In genomic region chr14:82075566-82075965, GRCh38 we compare ENCODE assay signal across 9 cellular contexts.
DNase-seq lines count a peak whose midpoint lies in the region; TF ChIP-seq lines count a peak whose summit lies in the region.
"Had no signal": no experiment of that assay in that cellular context is flagged by ENCODE, and none has a peak within 500 bp of the region (broad histone marks: within the 10 kb centered on the region; RNA-seq: fewer than 3 reads in every experiment).

No MANE protein-coding gene starts in this region.

- no TSS peak for BruUV-seq in Calu3 (replicated peaks; lab: Mats Ljungman, UMichigan)

- CTCF ChIA-PET in Calu3 (lab: Charles Lee) = no interaction called here

- TF ChIP-seq CTCF in Calu3 (IDR thresholded peaks at IDR 0.05; ENCODE audit: unreplicated experiment) = no peak

- H3K27ac Mint-ChIP-seq in Calu3 (ENCODE audit: unreplicated experiment) = no peak overlapping the region

- peak; percentile 1 for DNase-seq in CMK (ENCODE audit: low read depth)
- peak; percentile 44 for DNase-seq in HK-2 (ENCODE audit: unreplicated experiment)
- peak; percentile 3 to 8 for DNase-seq in activated CD4-positive, alpha-beta T cell treated with anti-CD3 and anti-CD28 coated beads, Interleukin-2, amount 50 U/mL, for 48 hours
- DNase-seq in kidney tubule cell (ENCODE audit: low spot score) = peak; percentile 28
- DNase-seq in Calu3 = no peak
- no peak for DNase-seq in NCI-H748 (lab: John Stamatoyannopoulos, UW; ENCODE audit: unreplicated experiment)
- no peak for DNase-seq in mesenteric fat pad (ENCODE audit: low spot score)
- DNase-seq in AG08396 (ENCODE audit: low spot score) = no peak
- DNase-seq: stimulated activated CD4-positive, alpha-beta T cell treated with anti-CD3 and anti-CD28 coated beads, Interleukin-4, amount 100 ng/mL, for 1 hour had no signal

- no peaks in the 10 kb centered on the region for H3K4me1 Mint-ChIP-seq in Calu3 (ENCODE audit: low read depth, unreplicated experiment)

- intact Hi-C loops in Calu3 (cut with micrococcal nuclease; ENCODE audit: unreplicated experiment) = no loop called here

- no peak overlapping the region for H3K4me3 Mint-ChIP-seq in Calu3 (ENCODE audit: low read depth, unreplicated experiment)

- H3K36me3 Mint-ChIP-seq in Calu3 (ENCODE audit: insufficient read depth, unreplicated experiment) = no peaks in the 10 kb centered on the region

- H3K9me3 Mint-ChIP-seq in Calu3 (ENCODE audit: low read depth, unreplicated experiment) = peaks cover 5% of the 10 kb centered on the region

- no peaks in the 10 kb centered on the region for H3K27me3 Mint-ChIP-seq in Calu3 (ENCODE audit: unreplicated experiment)

Comparison
In these comparisons a context has a peak if more than half of its experiments do, and no peak if none do; other contexts are left out.
1. DNase-seq: peak in CMK (single experiment), HK-2 (single experiment), activated CD4-positive, alpha-beta T cell treated with anti-CD3 and anti-CD28 coated beads, Interleukin-2, amount 50 U/mL, for 48 hours (2 of 2) and kidney tubule cell (single experiment); none in Calu3 (single experiment), NCI-H748 (single experiment), mesenteric fat pad (single experiment) and AG08396 (single experiment).